In genomic region chr12:127929172-127929571, GRCh38 we compare ENCODE assay signal across 18 cellular contexts.
A peak's percentile ranks its signal among the peaks of the same experiment; 100 is the strongest.
DNase-seq lines count a peak whose midpoint lies in the region; ATAC-seq and TF ChIP-seq lines count a peak whose summit lies in the region.
"Had no signal": no experiment of that assay in that cellular context is flagged by ENCODE, and none has a peak within 500 bp of the region (broad histone marks: within the 10 kb centered on the region; RNA-seq: fewer than 3 reads in every experiment).

No MANE protein-coding gene starts in this region.

- H3K27ac Mint-ChIP-seq in chondrocyte (ENCODE audit: unreplicated experiment), result peak overlapping the region; percentile 91
- no peak overlapping the region for H3K27ac Mint-ChIP-seq in Calu3 (ENCODE audit: unreplicated experiment)
- H3K27ac Mint-ChIP-seq: CD14-positive monocyte had no signal

- H3K9me3 ChIP-seq in adrenal gland (replicated peaks in 1 of 3) (no peaks in the 10 kb centered on the region), mucosa of descending colon (no peaks in the 10 kb centered on the region), thoracic aorta (no peaks in the 10 kb centered on the region), suprapubic skin (no peaks in the 10 kb centered on the region), psoas muscle (no peaks in the 10 kb centered on the region)

- no TSS peak for BruUV-seq in Calu3 (replicated peaks; lab: Mats Ljungman, UMichigan)

- H3K4me1 ChIP-seq in adrenal gland (replicated peaks in 1 of 2) (peaks cover 5 to 31% of the 10 kb centered on the region in 2 donors), mucosa of descending colon (ENCODE audit: low read depth) (peaks cover 11% of the 10 kb centered on the region), thoracic aorta (ENCODE audit: control insufficient read depth in 1 of 2, low read depth in 2 of 2) (peaks cover 27 to 44% of the 10 kb centered on the region in 2 donors), suprapubic skin (no peaks in the 10 kb centered on the region), psoas muscle (no peaks in the 10 kb centered on the region)

- no peak for TF ChIP-seq POLR2A in adrenal gland (IDR thresholded peaks at IDR 0.05)
- no peak for TF ChIP-seq POLR2A in suprapubic skin (IDR thresholded peaks at IDR 0.05)

- TF ChIP-seq EP300 in suprapubic skin (IDR thresholded peaks at IDR 0.05), result no peak

- 26 to 44% (median 36%) methylated on average over 1 of the region's 1 CpG for WGBS in adrenal gland, 4 donors
- 55% methylated on average over 1 of the region's 1 CpG for WGBS in suprapubic skin
- 66 to 78% (median 72%) methylated on average over 1 of the region's 1 CpG for WGBS in psoas muscle, 3 donors

- H3K4me1 Mint-ChIP-seq in chondrocyte (ENCODE audit: low read depth) (peaks cover 39% of the 10 kb centered on the region), Calu3 (ENCODE audit: low read depth, unreplicated experiment) (no peaks in the 10 kb centered on the region)
- H3K4me1 Mint-ChIP-seq: CD14-positive monocyte had no signal

- H3K4me3 ChIP-seq in adrenal gland (no peak overlapping the region), mucosa of descending colon (no peak overlapping the region), thoracic aorta (peak overlapping the region; percentile 42), suprapubic skin (no peak overlapping the region), psoas muscle (no peak overlapping the region)
- H3K4me3 ChIP-seq: K562 had no signal

- DNase-seq in adrenal gland (no peak), chondrocyte (ENCODE audit: low spot score) (no peak), mucosa of descending colon (no peak), thoracic aorta (ENCODE audit: low spot score) (no peak), suprapubic skin (ENCODE audit: low spot score in 2 of 2) (no peak), psoas muscle (no peak), Calu3 (no peak), NCI-H2227 (lab: John Stamatoyannopoulos, UW; ENCODE audit: unreplicated experiment) (no peak)
- DNase-seq: DMS 273 treated with DMSO at 0.1 percent for 48 hours; DND-41; NCI-H1092 treated with DMSO at 0.1 percent for 48 hours; NCI-H2081; NCI-H510A; NCI-H748 treated with DMSO at 0.1 percent for 48 hours; NK-92 treated with Interleukin-12 subunit alpha and Interleukin-12 subunit beta, amount 100 ng/mL, for 24 hours; SIG-M5 had no signal

- intact Hi-C loops in adrenal gland (cut with DNase I) (loop anchor here in 1 of 2 donors (10.0 kb wide), 1 partner anchor 254 kb away; no protein-coding TSS in a partner anchor), mucosa of descending colon (cut with DNase I, micrococcal nuclease) (no loop called here), psoas muscle (cut with DNase I) (no loop called here), Calu3 (cut with micrococcal nuclease; ENCODE audit: unreplicated experiment) (no loop called here)

- H3K4me3 Mint-ChIP-seq in chondrocyte (ENCODE audit: unreplicated experiment) (no peak overlapping the region), Calu3 (ENCODE audit: low read depth, unreplicated experiment) (no peak overlapping the region)
- H3K4me3 Mint-ChIP-seq: CD14-positive monocyte had no signal

- H3K36me3 ChIP-seq in adrenal gland (replicated peaks in 1 of 2) (no peaks in the 10 kb centered on the region), mucosa of descending colon (ENCODE audit: low read depth) (no peaks in the 10 kb centered on the region), thoracic aorta (no peaks in the 10 kb centered on the region), suprapubic skin (no peaks in the 10 kb centered on the region), psoas muscle (ENCODE audit: insufficient read depth in 1 of 2, low read depth in 1 of 2) (no peaks in the 10 kb centered on the region)

- H3K27me3 ChIP-seq in adrenal gland (no peaks in the 10 kb centered on the region), thoracic aorta (replicated peaks; ENCODE audit: insufficient read depth) (no peaks in the 10 kb centered on the region), suprapubic skin (no peaks in the 10 kb centered on the region), psoas muscle (ENCODE audit: insufficient read depth in 3 of 3, low read length in 2 of 3) (no peaks in the 10 kb centered on the region)

- H3K9me3 Mint-ChIP-seq in chondrocyte (ENCODE audit: low read depth) (no peaks in the 10 kb centered on the region), Calu3 (ENCODE audit: low read depth, unreplicated experiment) (peaks cover 3% of the 10 kb centered on the region)

- peak; percentile 66 for ATAC-seq in mucosa of descending colon
- ATAC-seq in thoracic aorta (ENCODE audit: insufficient number of reproducible peaks, low FRiP score, low read depth), result no peak
- no peak for ATAC-seq in psoas muscle
- ATAC-seq: K562 had no signal

- CTCF ChIA-PET in Calu3 (lab: Charles Lee), result no interaction called here

- H3K27ac ChIP-seq in adrenal gland, result peak overlapping the region in 3 of 5 donors; percentile 46 to 72 (median 62)
- H3K27ac ChIP-seq in thoracic aorta, result peak overlapping the region; percentile 76 to 84
- no peak overlapping the region for H3K27ac ChIP-seq in suprapubic skin
- no peak overlapping the region for H3K27ac ChIP-seq in psoas muscle

- no peaks in the 10 kb centered on the region for H3K27me3 Mint-ChIP-seq in chondrocyte (ENCODE audit: low read depth)
- H3K27me3 Mint-ChIP-seq in Calu3 (ENCODE audit: unreplicated experiment), result no peaks in the 10 kb centered on the region

- no peak for TF ChIP-seq CTCF in adrenal gland (IDR thresholded peaks at IDR 0.05)
- no peak for TF ChIP-seq CTCF in chondrocyte (IDR thresholded peaks at IDR 0.05)
- TF ChIP-seq CTCF in mucosa of descending colon (IDR thresholded peaks at IDR 0.05), result no peak
- no peak for TF ChIP-seq CTCF in thoracic aorta (IDR thresholded peaks at IDR 0.05)
- TF ChIP-seq CTCF in suprapubic skin (IDR thresholded peaks at IDR 0.05), result no peak
- TF ChIP-seq CTCF in psoas muscle (IDR thresholded peaks at IDR 0.05), result no peak
- TF ChIP-seq CTCF in Calu3 (IDR thresholded peaks at IDR 0.05; ENCODE audit: unreplicated experiment), result no peak

- no peaks in the 10 kb centered on the region for H3K36me3 Mint-ChIP-seq in chondrocyte (ENCODE audit: low read depth)
- no peaks in the 10 kb centered on the region for H3K36me3 Mint-ChIP-seq in Calu3 (ENCODE audit: insufficient read depth, unreplicated experiment)
- H3K36me3 Mint-ChIP-seq: CD14-positive monocyte had no signal

Comparison
In these comparisons a context has a peak if more than half of its experiments do, and no peak if none do; other contexts are left out.
1. H3K27ac ChIP-seq: peak in adrenal gland (3 of 5) and thoracic aorta (2 of 2); none in suprapubic skin (single experiment) and psoas muscle (single experiment).